ENCODE assay signal across 38 cellular contexts in genomic region chr2:119243621-119244020, GRCh38. TPM values are rescaled to one million over a fixed set of nuclear protein-coding genes. Genes with fewer than 3 reads are reported as not detected.
"Had no signal": no experiment of that assay in that cellular context is flagged by ENCODE, and none has a peak within 500 bp of the region (broad histone marks: within the 10 kb centered on the region; RNA-seq: fewer than 3 reads in every experiment).

No MANE protein-coding gene starts in this region.

- H3K4me3 ChIP-seq: MG63, Peyer's patch had no signal

- ATAC-seq: activated CD8-positive, alpha-beta memory T cell treated with anti-CD3 and anti-CD28 coated beads, Interleukin-2, amount 10 ng/mL, durations not matched to agents 7 days and 5 days; PC-3; Right ventricle myocardium inferior; SK-N-SH treated with all-trans-retinoic acid at 6 μM for 48 hours had no signal

- H3K36me3 ChIP-seq: Peyer's patch had no signal

- H3K27me3 ChIP-seq: brain microvascular endothelial cell, MG63, Peyer's patch had no signal

- DNase-seq: activated B cell treated with CpG ODN at 0.5 μM for 24 hours; activated CD4-positive, alpha-beta memory T cell treated with anti-CD3 and anti-CD28 coated beads, Interleukin-2, amount 10 ng/mL, durations not matched to agents 7 days and 5 days; activated CD4-positive, alpha-beta T cell treated with anti-CD3 and anti-CD28 coated beads for 1 hour; activated CD4-positive, alpha-beta T cell treated with anti-CD3 and anti-CD28 coated beads for 48 hours; activated CD8-positive, alpha-beta memory T cell treated with anti-CD3 and anti-CD28 coated beads for 24 hours; activated CD8-positive, alpha-beta memory T cell treated with anti-CD3 and anti-CD28 coated beads, Interleukin-2, amount 10 ng/mL, durations not matched to agents 7 days and 5 days; activated CD8-positive, alpha-beta memory T cell treated with anti-CD3 and anti-CD28 coated beads, Interleukin-2, amount 50 U/mL, for 48 hours; activated effector memory CD4-positive, alpha-beta T cell treated with Interleukin-2 at 50 U/mL for 16 hours; activated naive CD4-positive, alpha-beta T cell treated with anti-CD3 and anti-CD28 coated beads, Interleukin-2, amount 10 ng/mL, durations not matched to agents 7 days and 5 days; activated naive CD8-positive, alpha-beta T cell treated with anti-CD3 and anti-CD28 coated beads for 36 hours; activated T-cell treated with anti-CD3 and anti-CD28 coated beads, Interleukin-2, amount 50 U/mL, for 48 hours; amniotic stem cell; brain microvascular endothelial cell; Kasumi-1; KG1; MG63; NCI-H1048; NCI-H1105 treated with DMSO at 0.1 percent for 48 hours; NCI-H1436; NCI-H1694; NCI-H1930; NCI-H2107; NCI-H2171; NCI-H510A; NCI-H526; NCI-H748 treated with DMSO at 0.1 percent for 48 hours; NK-92 treated with Interleukin-12 subunit alpha and Interleukin-12 subunit beta, amount 100 ng/mL, for 24 hours; PC-3; Peyer's patch; RPMI8226; SIG-M5; SW 1271; T-helper 1 cell; T-helper 2 cell; T-helper 9 cell had no signal

- H3K27ac ChIP-seq: brain microvascular endothelial cell, Peyer's patch, VCaP had no signal

- H3K9me3 ChIP-seq: Peyer's patch had no signal

RNA-seq across cellular contexts. Expression of gene STEAP3, which starts 20.0 kb away (rescaled TPM):
- total RNA-seq: activated CD4-positive, alpha-beta memory T cell treated with anti-CD3 and anti-CD28 coated beads, Interleukin-2, amount 10 ng/mL, durations not matched to agents 7 days and 5 days had no signal
